25 cellular contexts compared by ENCODE assay signal in the genomic region with DNA sequence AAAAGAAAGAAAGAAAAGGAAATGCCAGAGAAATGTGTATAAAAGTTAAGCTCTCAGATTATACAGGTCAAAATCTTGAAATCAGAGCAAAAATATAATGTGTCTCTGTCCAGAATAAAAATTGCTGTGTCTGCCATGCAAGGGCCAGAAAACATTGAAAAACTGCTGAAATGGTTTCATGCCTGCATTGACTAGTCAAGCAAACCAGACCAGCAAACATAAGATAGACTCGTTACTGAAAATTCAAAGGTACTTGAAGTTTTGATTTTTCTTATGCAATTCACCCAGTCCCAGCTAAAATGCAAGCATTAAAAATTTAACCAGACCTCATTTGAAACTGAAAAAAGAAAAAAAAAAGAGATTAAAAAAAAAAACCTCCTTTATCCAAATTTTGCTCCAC. TPM values are rescaled to one million over a fixed set of nuclear protein-coding genes. Genes with fewer than 3 reads are reported as not detected.
DNase-seq lines count a peak whose midpoint lies in the region; ATAC-seq, FAIRE-seq and TF ChIP-seq lines count a peak whose summit lies in the region.
"Had no signal": no experiment of that assay in that cellular context is flagged by ENCODE, and none has a peak within 500 bp of the region (broad histone marks: within the 10 kb centered on the region; RNA-seq: fewer than 3 reads in every experiment).

No MANE protein-coding gene starts in this region.

- no peak for FAIRE-seq in D721Med (lab: Jason Lieb, UNC)
- FAIRE-seq: A204.1, A549 had no signal

- ATAC-seq in left lobe of liver = peak; percentile 55
- ATAC-seq: A549; CD8-positive, alpha-beta T cell had no signal

- DNase-seq in left lobe of liver (ENCODE audit: low spot score) (no peak), D721Med (ENCODE audit: insufficient read length, low spot score) (no peak)
- DNase-seq: 8988T; ACHN; AML-193; BE2C; C1 segment of cervical spinal cord; Caco-2; Calu3; CD4-positive, alpha-beta memory T cell; CD4-positive, alpha-beta T cell; CD4-positive, CD25-positive, alpha-beta regulatory T cell; CD8-positive, alpha-beta memory T cell; CD8-positive, alpha-beta T cell; COR-L47; DMS 273 treated with DMSO at 0.1 percent for 48 hours; DMS153; DMS53; DND-41; EL had no signal

- TF ChIP-seq CTCF in D721Med (IDR thresholded peaks at IDR 0.05; ENCODE audit: insufficient read depth, missing control alignments) = no peak

RNA-seq across cellular contexts. Expression of a gene that starts 37.2 kb away (rescaled TPM):
- not detected for total RNA-seq in left lobe of liver
- total RNA-seq: A172; A673; B cell; Caco-2; CD4-positive, alpha-beta memory T cell; CD4-positive, alpha-beta T cell; CD4-positive, CD25-positive, alpha-beta regulatory T cell; CD8-positive, alpha-beta memory T cell; CD8-positive, alpha-beta T cell had no signal
